ENCODE assay signal across 1 cellular context in the genomic region with DNA sequence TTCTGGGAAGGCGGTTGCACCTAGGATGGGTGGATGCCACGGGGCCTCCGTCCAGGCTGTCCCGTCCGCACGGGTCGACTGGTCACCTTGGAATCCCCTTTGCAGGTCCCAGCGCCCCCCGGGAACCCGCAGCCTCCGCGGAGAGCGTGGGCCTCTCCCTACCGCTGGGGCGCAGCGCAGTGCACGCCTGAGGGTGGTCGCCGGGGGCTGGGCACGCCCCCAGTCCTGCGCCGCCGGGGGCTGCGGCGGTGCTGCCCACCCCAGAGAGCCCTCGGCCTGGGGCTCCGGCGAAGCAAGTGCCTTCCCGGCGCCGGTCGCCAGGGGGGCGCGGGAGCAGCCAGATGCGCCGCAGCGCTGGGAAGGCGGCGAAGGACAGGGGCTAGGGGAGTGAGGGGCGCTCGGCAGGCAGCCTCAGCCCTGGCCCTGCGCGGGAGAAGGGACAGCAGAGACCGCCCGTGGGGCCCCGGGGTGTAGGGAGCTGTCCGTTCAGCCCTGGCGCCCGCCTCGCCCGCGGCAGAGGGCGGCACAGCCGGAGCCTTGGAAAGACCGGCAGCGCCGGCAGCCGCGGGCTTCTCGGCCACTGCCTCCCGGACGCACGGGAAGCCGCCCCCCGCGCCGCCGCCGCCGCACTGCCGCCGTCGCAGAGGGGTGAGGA.
TF ChIP-seq lines count a peak whose summit lies in the region.

No MANE protein-coding gene starts in this region.

TF ChIP-seq in HEK293, 187 proteins besides CTCF, POLR2A, EP300 and RAD21 (continued from another document and continues in another):
- TF ChIP-seq ZNF624 (tag by site-specific recombination; IDR thresholded peaks at IDR 0.05): no peak
- TF ChIP-seq, protein P1, sequence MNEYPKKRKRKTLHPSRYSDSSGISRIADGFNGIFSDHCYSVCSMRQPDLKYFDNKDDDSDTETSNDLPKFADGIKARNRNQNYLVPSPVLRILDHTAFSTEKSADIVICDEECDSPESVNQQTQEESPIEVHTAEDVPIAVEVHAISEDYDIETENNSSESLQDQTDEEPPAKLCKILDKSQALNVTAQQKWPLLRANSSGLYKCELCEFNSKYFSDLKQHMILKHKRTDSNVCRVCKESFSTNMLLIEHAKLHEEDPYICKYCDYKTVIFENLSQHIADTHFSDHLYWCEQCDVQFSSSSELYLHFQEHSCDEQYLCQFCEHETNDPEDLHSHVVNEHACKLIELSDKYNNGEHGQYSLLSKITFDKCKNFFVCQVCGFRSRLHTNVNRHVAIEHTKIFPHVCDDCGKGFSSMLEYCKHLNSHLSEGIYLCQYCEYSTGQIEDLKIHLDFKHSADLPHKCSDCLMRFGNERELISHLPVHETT (tag by site-specific recombination; IDR thresholded peaks at IDR 0.05): no peak
- TF ChIP-seq ZNF433 (tag by site-specific recombination; IDR thresholded peaks at IDR 0.05; ENCODE audit: low read depth): no peak
- 0 out of 2 replicates have a peak, but pooled peaks have one; percentile 8 for TF ChIP-seq ZNF660 (tag by site-specific recombination; IDR thresholded peaks at IDR 0.05)
- TF ChIP-seq ZBTB17 (tag by site-specific recombination; IDR thresholded peaks at IDR 0.05): 0 out of 2 replicates have a peak, but pooled peaks have one; percentile 8
- no peak for TF ChIP-seq ZNF121 (tag by site-specific recombination; IDR thresholded peaks at IDR 0.05)
- TF ChIP-seq HOXC10 (CRISPR knock-in tag; IDR thresholded peaks at IDR 0.05): no peak
- TF ChIP-seq ZNF221 (tag by site-specific recombination; IDR thresholded peaks at IDR 0.05; ENCODE audit: borderline replicate concordance): no peak
- TF ChIP-seq ZNF623 (tag by site-specific recombination; IDR thresholded peaks at IDR 0.05): no peak
- TF ChIP-seq ZEB2 (tag by site-specific recombination; IDR thresholded peaks at IDR 0.05): no peak
- no peak for TF ChIP-seq ZNF510 (tag by site-specific recombination; IDR thresholded peaks at IDR 0.05; ENCODE audit: insufficient replicate concordance)
- TF ChIP-seq ZXDB (tag by site-specific recombination; IDR thresholded peaks at IDR 0.05): 0 out of 2 replicates have a peak, but pooled peaks have one; percentile 28
- no peak for TF ChIP-seq ZNF292 (tag by site-specific recombination; IDR thresholded peaks at IDR 0.05; ENCODE audit: borderline replicate concordance, low read depth)
- TF ChIP-seq, protein P2, sequence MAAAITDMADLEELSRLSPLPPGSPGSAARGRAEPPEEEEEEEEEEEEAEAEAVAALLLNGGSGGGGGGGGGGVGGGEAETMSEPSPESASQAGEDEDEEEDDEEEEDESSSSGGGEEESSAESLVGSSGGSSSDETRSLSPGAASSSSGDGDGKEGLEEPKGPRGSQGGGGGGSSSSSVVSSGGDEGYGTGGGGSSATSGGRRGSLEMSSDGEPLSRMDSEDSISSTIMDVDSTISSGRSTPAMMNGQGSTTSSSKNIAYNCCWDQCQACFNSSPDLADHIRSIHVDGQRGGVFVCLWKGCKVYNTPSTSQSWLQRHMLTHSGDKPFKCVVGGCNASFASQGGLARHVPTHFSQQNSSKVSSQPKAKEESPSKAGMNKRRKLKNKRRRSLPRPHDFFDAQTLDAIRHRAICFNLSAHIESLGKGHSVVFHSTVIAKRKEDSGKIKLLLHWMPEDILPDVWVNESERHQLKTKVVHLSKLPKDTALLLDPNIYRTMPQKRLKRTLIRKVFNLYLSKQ (tag by site-specific recombination; IDR thresholded peaks at IDR 0.05; ENCODE audit: borderline replicate concordance): no peak
- TF ChIP-seq, protein P3, sequence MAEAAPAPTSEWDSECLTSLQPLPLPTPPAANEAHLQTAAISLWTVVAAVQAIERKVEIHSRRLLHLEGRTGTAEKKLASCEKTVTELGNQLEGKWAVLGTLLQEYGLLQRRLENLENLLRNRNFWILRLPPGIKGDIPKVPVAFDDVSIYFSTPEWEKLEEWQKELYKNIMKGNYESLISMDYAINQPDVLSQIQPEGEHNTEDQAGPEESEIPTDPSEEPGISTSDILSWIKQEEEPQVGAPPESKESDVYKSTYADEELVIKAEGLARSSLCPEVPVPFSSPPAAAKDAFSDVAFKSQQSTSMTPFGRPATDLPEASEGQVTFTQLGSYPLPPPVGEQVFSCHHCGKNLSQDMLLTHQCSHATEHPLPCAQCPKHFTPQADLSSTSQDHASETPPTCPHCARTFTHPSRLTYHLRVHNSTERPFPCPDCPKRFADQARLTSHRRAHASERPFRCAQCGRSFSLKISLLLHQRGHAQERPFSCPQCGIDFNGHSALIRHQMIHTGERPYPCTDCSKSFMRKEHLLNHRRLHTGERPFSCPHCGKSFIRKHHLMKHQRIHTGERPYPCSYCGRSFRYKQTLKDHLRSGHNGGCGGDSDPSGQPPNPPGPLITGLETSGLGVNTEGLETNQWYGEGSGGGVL (tag by site-specific recombination; IDR thresholded peaks at IDR 0.05): no peak
- TF ChIP-seq ZNF202 (tag by site-specific recombination; IDR thresholded peaks at IDR 0.05; ENCODE audit: borderline replicate concordance): no peak
- no peak for TF ChIP-seq ZNF48 (tag by site-specific recombination; IDR thresholded peaks at IDR 0.05)
- no peak for TF ChIP-seq ZNF23 (tag by site-specific recombination; IDR thresholded peaks at IDR 0.05; ENCODE audit: borderline replicate concordance)
- TF ChIP-seq SETDB1 (IDR thresholded peaks at IDR 0.05; ENCODE audit: insufficient read length, low read length): no peak
- no peak for TF ChIP-seq ZNF560 (tag by site-specific recombination; IDR thresholded peaks at IDR 0.05; ENCODE audit: borderline replicate concordance)
- TF ChIP-seq, protein P4, sequence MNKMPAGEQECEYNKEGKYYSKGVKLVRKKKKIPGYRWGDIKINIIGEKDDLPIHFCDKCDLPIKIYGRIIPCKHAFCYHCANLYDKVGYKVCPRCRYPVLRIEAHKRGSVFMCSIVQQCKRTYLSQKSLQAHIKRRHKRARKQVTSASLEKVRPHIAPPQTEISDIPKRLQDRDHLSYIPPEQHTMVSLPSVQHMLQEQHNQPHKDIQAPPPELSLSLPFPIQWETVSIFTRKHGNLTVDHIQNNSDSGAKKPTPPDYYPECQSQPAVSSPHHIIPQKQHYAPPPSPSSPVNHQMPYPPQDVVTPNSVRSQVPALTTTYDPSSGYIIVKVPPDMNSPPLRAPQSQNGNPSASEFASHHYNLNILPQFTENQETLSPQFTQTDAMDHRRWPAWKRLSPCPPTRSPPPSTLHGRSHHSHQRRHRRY (tag by site-specific recombination; IDR thresholded peaks at IDR 0.05): no peak
- TF ChIP-seq, protein P5, sequence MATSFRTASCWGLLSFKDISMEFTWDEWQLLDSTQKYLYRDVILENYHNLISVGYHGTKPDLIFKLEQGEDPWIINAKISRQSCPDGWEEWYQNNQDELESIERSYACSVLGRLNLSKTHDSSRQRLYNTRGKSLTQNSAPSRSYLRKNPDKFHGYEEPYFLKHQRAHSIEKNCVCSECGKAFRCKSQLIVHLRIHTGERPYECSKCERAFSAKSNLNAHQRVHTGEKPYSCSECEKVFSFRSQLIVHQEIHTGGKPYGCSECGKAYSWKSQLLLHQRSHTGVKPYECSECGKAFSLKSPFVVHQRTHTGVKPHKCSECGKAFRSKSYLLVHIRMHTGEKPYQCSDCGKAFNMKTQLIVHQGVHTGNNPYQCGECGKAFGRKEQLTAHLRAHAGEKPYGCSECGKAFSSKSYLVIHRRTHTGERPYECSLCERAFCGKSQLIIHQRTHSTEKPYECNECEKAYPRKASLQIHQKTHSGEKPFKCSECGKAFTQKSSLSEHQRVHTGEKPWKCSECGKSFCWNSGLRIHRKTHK (tag by site-specific recombination; IDR thresholded peaks at IDR 0.05): no peak
- no peak for TF ChIP-seq PRDM1 (tag by site-specific recombination; IDR thresholded peaks at IDR 0.05)
- TF ChIP-seq TRIM28 (IDR thresholded peaks at IDR 0.05; ENCODE audit: borderline replicate concordance, low read length): no peak
- TF ChIP-seq, protein P6, sequence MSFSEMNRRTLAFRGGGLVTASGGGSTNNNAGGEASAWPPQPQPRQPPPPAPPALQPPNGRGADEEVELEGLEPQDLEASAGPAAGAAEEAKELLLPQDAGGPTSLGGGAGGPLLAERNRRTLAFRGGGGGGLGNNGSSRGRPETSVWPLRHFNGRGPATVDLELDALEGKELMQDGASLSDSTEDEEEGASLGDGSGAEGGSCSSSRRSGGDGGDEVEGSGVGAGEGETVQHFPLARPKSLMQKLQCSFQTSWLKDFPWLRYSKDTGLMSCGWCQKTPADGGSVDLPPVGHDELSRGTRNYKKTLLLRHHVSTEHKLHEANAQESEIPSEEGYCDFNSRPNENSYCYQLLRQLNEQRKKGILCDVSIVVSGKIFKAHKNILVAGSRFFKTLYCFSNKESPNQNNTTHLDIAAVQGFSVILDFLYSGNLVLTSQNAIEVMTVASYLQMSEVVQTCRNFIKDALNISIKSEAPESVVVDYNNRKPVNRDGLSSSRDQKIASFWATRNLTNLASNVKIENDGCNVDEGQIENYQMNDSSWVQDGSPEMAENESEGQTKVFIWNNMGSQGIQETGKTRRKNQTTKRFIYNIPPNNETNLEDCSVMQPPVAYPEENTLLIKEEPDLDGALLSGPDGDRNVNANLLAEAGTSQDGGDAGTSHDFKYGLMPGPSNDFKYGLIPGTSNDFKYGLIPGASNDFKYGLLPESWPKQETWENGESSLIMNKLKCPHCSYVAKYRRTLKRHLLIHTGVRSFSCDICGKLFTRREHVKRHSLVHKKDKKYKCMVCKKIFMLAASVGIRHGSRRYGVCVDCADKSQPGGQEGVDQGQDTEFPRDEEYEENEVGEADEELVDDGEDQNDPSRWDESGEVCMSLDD (tag by site-specific recombination; IDR thresholded peaks at IDR 0.05): no peak
- no peak for TF ChIP-seq HOXA7 (CRISPR knock-in tag; IDR thresholded peaks at IDR 0.05; ENCODE audit: borderline replicate concordance)
- no peak for TF ChIP-seq ZNF223 (tag by site-specific recombination; IDR thresholded peaks at IDR 0.05)
- TF ChIP-seq HOXD13 (CRISPR knock-in tag; IDR thresholded peaks at IDR 0.05; ENCODE audit: borderline replicate concordance): no peak
- no peak for TF ChIP-seq ZNF19 (tag by site-specific recombination; IDR thresholded peaks at IDR 0.05; ENCODE audit: low read depth)
- no peak for TF ChIP-seq ZNF837 (tag by site-specific recombination; IDR thresholded peaks at IDR 0.05)
- TF ChIP-seq ZNF707 (tag by site-specific recombination; IDR thresholded peaks at IDR 0.05): no peak
- TF ChIP-seq ZNF350 (tag by site-specific recombination; IDR thresholded peaks at IDR 0.05): no peak
- no peak for TF ChIP-seq ZNF426 (tag by site-specific recombination; IDR thresholded peaks at IDR 0.05)
- no peak for TF ChIP-seq ZNF114 (tag by site-specific recombination; IDR thresholded peaks at IDR 0.05)
- peak; percentile 10; the same call in 1 of the 2 replicates for TF ChIP-seq KLF8 (tag by site-specific recombination; IDR thresholded peaks at IDR 0.05)
- TF ChIP-seq, protein P7, sequence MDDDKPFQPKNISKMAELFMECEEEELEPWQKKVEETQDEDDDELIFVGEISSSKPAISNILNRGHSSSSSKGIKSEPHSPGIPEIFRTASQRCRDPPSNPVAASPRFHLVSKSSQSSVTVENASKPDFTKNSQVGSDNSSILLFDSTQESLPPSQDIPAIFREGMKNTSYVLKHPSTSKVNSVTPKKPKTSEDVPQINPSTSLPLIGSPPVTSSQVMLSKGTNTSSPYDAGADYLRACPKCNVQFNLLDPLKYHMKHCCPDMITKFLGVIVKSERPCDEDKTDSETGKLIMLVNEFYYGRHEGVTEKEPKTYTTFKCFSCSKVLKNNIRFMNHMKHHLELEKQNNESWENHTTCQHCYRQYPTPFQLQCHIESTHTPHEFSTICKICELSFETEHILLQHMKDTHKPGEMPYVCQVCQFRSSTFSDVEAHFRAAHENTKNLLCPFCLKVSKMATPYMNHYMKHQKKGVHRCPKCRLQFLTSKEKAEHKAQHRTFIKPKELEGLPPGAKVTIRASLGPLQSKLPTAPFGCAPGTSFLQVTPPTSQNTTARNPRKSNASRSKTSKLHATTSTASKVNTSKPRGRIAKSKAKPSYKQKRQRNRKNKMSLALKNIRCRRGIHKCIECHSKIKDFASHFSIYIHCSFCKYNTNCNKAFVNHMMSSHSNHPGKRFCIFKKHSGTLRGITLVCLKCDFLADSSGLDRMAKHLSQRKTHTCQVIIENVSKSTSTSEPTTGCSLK (tag by site-specific recombination; IDR thresholded peaks at IDR 0.05): no peak
- TF ChIP-seq, protein P8, sequence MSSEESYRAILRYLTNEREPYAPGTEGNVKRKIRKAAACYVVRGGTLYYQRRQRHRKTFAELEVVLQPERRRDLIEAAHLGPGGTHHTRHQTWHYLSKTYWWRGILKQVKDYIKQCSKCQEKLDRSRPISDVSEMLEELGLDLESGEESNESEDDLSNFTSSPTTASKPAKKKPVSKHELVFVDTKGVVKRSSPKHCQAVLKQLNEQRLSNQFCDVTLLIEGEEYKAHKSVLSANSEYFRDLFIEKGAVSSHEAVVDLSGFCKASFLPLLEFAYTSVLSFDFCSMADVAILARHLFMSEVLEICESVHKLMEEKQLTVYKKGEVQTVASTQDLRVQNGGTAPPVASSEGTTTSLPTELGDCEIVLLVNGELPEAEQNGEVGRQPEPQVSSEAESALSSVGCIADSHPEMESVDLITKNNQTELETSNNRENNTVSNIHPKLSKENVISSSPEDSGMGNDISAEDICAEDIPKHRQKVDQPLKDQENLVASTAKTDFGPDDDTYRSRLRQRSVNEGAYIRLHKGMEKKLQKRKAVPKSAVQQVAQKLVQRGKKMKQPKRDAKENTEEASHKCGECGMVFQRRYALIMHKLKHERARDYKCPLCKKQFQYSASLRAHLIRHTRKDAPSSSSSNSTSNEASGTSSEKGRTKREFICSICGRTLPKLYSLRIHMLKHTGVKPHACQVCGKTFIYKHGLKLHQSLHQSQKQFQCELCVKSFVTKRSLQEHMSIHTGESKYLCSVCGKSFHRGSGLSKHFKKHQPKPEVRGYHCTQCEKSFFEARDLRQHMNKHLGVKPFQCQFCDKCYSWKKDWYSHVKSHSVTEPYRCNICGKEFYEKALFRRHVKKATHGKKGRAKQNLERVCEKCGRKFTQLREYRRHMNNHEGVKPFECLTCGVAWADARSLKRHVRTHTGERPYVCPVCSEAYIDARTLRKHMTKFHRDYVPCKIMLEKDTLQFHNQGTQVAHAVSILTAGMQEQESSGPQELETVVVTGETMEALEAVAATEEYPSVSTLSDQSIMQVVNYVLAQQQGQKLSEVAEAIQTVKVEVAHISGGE (tag by site-specific recombination; conservative IDR thresholded peaks at IDR 0.05; ENCODE audit: low read depth): no peak
- no peak for TF ChIP-seq ZSCAN23 (tag by site-specific recombination; IDR thresholded peaks at IDR 0.05)
